In the genomic region with DNA sequence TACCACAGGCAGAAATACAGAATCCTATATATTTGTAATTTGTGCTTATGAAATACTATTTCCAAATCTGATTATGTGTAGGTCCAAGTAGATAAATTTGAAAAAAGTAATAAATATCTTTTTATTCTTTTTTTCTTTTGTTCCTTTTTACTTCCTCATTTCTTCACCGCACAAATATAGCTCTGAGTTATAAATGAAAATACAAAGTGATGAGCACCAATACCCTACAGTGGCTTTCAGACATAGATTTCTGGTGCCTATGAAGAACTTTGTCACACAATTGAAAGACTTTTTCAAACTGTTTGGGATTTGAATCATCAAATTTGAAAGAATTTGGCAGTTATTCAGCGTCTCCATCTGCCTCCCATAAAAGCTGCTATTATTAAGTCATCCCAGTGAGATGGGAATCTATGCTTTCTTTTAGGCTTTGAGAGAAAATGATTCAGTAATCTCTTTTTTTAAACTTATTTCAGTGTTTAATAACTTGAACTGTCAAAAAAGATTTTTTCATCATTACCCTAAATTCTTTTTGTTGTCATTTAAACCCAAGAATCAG, we compare ENCODE assay signal across 23 cellular contexts.
DNase-seq lines count a peak whose midpoint lies in the region; ATAC-seq and TF ChIP-seq lines count a peak whose summit lies in the region.
"Had no signal": no experiment of that assay in that cellular context is flagged by ENCODE, and none has a peak within 500 bp of the region (broad histone marks: within the 10 kb centered on the region; RNA-seq: fewer than 3 reads in every experiment).

No MANE protein-coding gene starts in this region.

- no peak overlapping the region for H3K27ac ChIP-seq in right atrium auricular region
- H3K27ac ChIP-seq: HL-60, left ventricle myocardium inferior, SK-N-MC, skin epidermis had no signal

- TF ChIP-seq CTCF in astrocyte of the spinal cord (IDR thresholded peaks at IDR 0.05; ENCODE audit: low read depth, low read length) (no peak), right atrium auricular region (IDR thresholded peaks at IDR 0.05) (no peak)

- ATAC-seq in GM21367 (IDR thresholded peaks at IDR 0.05; ENCODE audit: unreplicated experiment) (no peak), GM19395 (IDR thresholded peaks at IDR 0.05; ENCODE audit: unreplicated experiment) (no peak)
- ATAC-seq: activated CD8-positive, alpha-beta T cell treated with anti-CD3 and anti-CD28 coated beads, Interleukin-2, amount 10 ng/mL, durations not matched to agents 7 days and 5 days; activated T-cell treated with anti-CD3 and anti-CD28 coated beads, Interleukin-2, amount 50 U/mL, for 4 hours; mucosa of descending colon had no signal

- H3K4me3 ChIP-seq in astrocyte of the spinal cord (ENCODE audit: low read depth, low read length) (no peak overlapping the region), right atrium auricular region (no peak overlapping the region)
- H3K4me3 ChIP-seq: left ventricle myocardium inferior, mucosa of descending colon, SK-N-MC, skin epidermis had no signal

- in situ Hi-C loops in astrocyte of the spinal cord (cut with HindIII; ENCODE audit: low sequenced_read_pairs): no loop called here

- H3K4me1 ChIP-seq in right atrium auricular region: no peaks in the 10 kb centered on the region
- H3K4me1 ChIP-seq: left ventricle myocardium inferior had no signal

- no peaks in the 10 kb centered on the region for H3K36me3 ChIP-seq in right atrium auricular region
- H3K36me3 ChIP-seq: left ventricle myocardium inferior had no signal

- no peaks in the 10 kb centered on the region for H3K27me3 ChIP-seq in right atrium auricular region

- peaks cover 0 to 14% of the 10 kb centered on the region in 2 donors for H3K9me3 ChIP-seq in right atrium auricular region
- H3K9me3 ChIP-seq: mucosa of descending colon had no signal

- peak; percentile 44 for DNase-seq in Ammon's horn (ENCODE audit: low spot score)
- DNase-seq in HS-27A (ENCODE audit: low read depth): peak; percentile 33
- DNase-seq in astrocyte of the spinal cord (ENCODE audit: low read depth, low spot score): peak; percentile 36
- DNase-seq in medulla oblongata (ENCODE audit: extremely low spot score): peak; percentile 14
- no peak for DNase-seq in right atrium auricular region (ENCODE audit: low spot score)
- DNase-seq in activated naive CD4-positive, alpha-beta T cell treated with anti-CD3 and anti-CD28 coated beads, Interleukin-2, amount 50 U/mL, for 16 hours: no peak
- DNase-seq: activated CD8-positive, alpha-beta T cell treated with anti-CD3 and anti-CD28 coated beads, Interleukin-2, amount 10 ng/mL, durations not matched to agents 7 days and 5 days; activated naive CD4-positive, alpha-beta T cell treated with anti-CD3 and anti-CD28 coated beads, Interleukin-2, amount 10 ng/mL, durations not matched to agents 7 days and 5 days; activated T-cell treated with anti-CD3 and anti-CD28 coated beads, Interleukin-2, amount 50 U/mL, for 4 hours; COR-L47; immature natural killer cell; left ventricle myocardium inferior; MM.1S; mucosa of descending colon; NCI-H1694; stimulated activated CD4-positive, alpha-beta T cell treated with anti-CD3 and anti-CD28 coated beads, Interleukin-4, amount 100 ng/mL, for 1 hour; T1000; trophoblast cell had no signal

Comparison
In these comparisons a context has a peak if more than half of its experiments do, and no peak if none do; other contexts are left out.
1. DNase-seq: peak in Ammon's horn (single experiment), HS-27A (single experiment), astrocyte of the spinal cord (single experiment) and medulla oblongata (single experiment); none in right atrium auricular region (single experiment) and activated naive CD4-positive, alpha-beta T cell treated with anti-CD3 and anti-CD28 coated beads, Interleukin-2, amount 50 U/mL, for 16 hours (single experiment).